10 cellular contexts compared by ENCODE assay signal in genomic region chr3:195540526-195540925, GRCh38. TPM values are rescaled to one million over a fixed set of nuclear protein-coding genes. Genes with fewer than 3 reads are reported as not detected.
DNase-seq lines count a peak whose midpoint lies in the region; ATAC-seq, FAIRE-seq and TF ChIP-seq lines count a peak whose summit lies in the region.
"Had no signal": no experiment of that assay in that cellular context is flagged by ENCODE, and none has a peak within 500 bp of the region (broad histone marks: within the 10 kb centered on the region; RNA-seq: fewer than 3 reads in every experiment).

No MANE protein-coding gene starts in this region.

- peak overlapping the region; percentile 14; the same call in 1 of the 2 replicates for H3K4me3 ChIP-seq in Caco-2 (ENCODE audit: low read depth, low read length)
- H3K4me3 ChIP-seq: body of pancreas had no signal

- H3K27me3 Mint-ChIP-seq in Caco-2 (ENCODE audit: insufficient read depth, unreplicated experiment), result no peaks in the 10 kb centered on the region
- no peaks in the 10 kb centered on the region for H3K27me3 Mint-ChIP-seq in IgD-negative memory B cell
- no peaks in the 10 kb centered on the region for H3K27me3 Mint-ChIP-seq in activated naive CD8-positive, alpha-beta T cell treated with anti-CD3 and anti-CD28 coated beads for 36 hours
- H3K27me3 Mint-ChIP-seq in nephron progenitor cell (ENCODE audit: low read depth, poor library complexity), result peaks cover 17% of the 10 kb centered on the region

- no peaks in the 10 kb centered on the region for H3K27me3 ChIP-seq in Caco-2 (replicated peaks; ENCODE audit: control insufficient read depth, insufficient read depth, low read length)
- H3K27me3 ChIP-seq: body of pancreas had no signal

- H3K4me3 Mint-ChIP-seq in Caco-2 (ENCODE audit: unreplicated experiment) (peak overlapping the region; percentile 67), IgD-negative memory B cell (peak overlapping the region; percentile 88 to 97 (median 90)), nephron progenitor cell (peak overlapping the region; percentile 65)
- peak overlapping the region; percentile 95 for H3K4me3 Mint-ChIP-seq in activated naive CD8-positive, alpha-beta T cell treated with anti-CD3 and anti-CD28 coated beads for 36 hours

- H3K27ac Mint-ChIP-seq in Caco-2 (ENCODE audit: unreplicated experiment), result no peak overlapping the region
- H3K27ac Mint-ChIP-seq in IgD-negative memory B cell, result peak overlapping the region; percentile 30 to 96 (median 81)
- H3K27ac Mint-ChIP-seq in activated naive CD8-positive, alpha-beta T cell treated with anti-CD3 and anti-CD28 coated beads for 36 hours, result peak overlapping the region; percentile 88
- H3K27ac Mint-ChIP-seq in nephron progenitor cell, result no peak overlapping the region

- FAIRE-seq in HTR-8/SVneo (lab: Jason Lieb, UNC), result no peak

- CTCF ChIA-PET in Caco-2 (lab: Charles Lee), result no interaction called here

- DNase-seq in Caco-2, result no peak
- DNase-seq in activated naive CD8-positive, alpha-beta T cell treated with anti-CD3 and anti-CD28 coated beads for 36 hours, result no peak
- no peak for DNase-seq in nephron progenitor cell
- no peak for DNase-seq in stimulated activated naive CD4-positive, alpha-beta T cell treated with Interleukin-2 at 50 U/mL for 16 hours (lab: John Stamatoyannopoulos, UW)
- DNase-seq in NOMO-1 (lab: John Stamatoyannopoulos, UW; ENCODE audit: unreplicated experiment in 2 of 2), result no peak
- no peak for DNase-seq in HTR-8/SVneo (ENCODE audit: insufficient read length, low spot score)
- DNase-seq: body of pancreas, NCI-H187 had no signal

- POLR2A ChIA-PET in Caco-2 (lab: Charles Lee), result no interaction called here

- intact Hi-C loops in Caco-2 (cut with micrococcal nuclease; ENCODE audit: unreplicated experiment), result no loop called here

- no peaks in the 10 kb centered on the region for H3K36me3 ChIP-seq in Caco-2 (ENCODE audit: control insufficient read depth, insufficient read depth, low read length)

- H3K4me1 Mint-ChIP-seq in Caco-2 (ENCODE audit: low read depth, unreplicated experiment), result peaks cover 11% of the 10 kb centered on the region
- peaks cover 47 to 56% (median 50%) of the 10 kb centered on the region in 3 donors for H3K4me1 Mint-ChIP-seq in IgD-negative memory B cell
- peaks cover 63% of the 10 kb centered on the region for H3K4me1 Mint-ChIP-seq in activated naive CD8-positive, alpha-beta T cell treated with anti-CD3 and anti-CD28 coated beads for 36 hours
- H3K4me1 Mint-ChIP-seq in nephron progenitor cell, result peaks cover 49% of the 10 kb centered on the region

- TF ChIP-seq CTCF in Caco-2 (IDR thresholded peaks at IDR 0.05; ENCODE audit: insufficient read depth in 1 of 2, low read depth in 1 of 2, low read length in 1 of 2, severe bottlenecking in 1 of 2, unreplicated experiment in 1 of 2) (no peak), nephron progenitor cell (IDR thresholded peaks at IDR 0.05) (no peak)

- no peak for ATAC-seq in HG02642 (IDR thresholded peaks at IDR 0.05; ENCODE audit: poor library complexity, unreplicated experiment)
- ATAC-seq: body of pancreas had no signal

- peaks cover 41% of the 10 kb centered on the region for H3K4me1 ChIP-seq in Caco-2

- H3K36me3 Mint-ChIP-seq in Caco-2 (ENCODE audit: insufficient read depth, unreplicated experiment), result peaks cover 21% of the 10 kb centered on the region
- H3K36me3 Mint-ChIP-seq in IgD-negative memory B cell, result no peaks in the 10 kb centered on the region
- peaks cover 33% of the 10 kb centered on the region for H3K36me3 Mint-ChIP-seq in activated naive CD8-positive, alpha-beta T cell treated with anti-CD3 and anti-CD28 coated beads for 36 hours
- H3K36me3 Mint-ChIP-seq in nephron progenitor cell (ENCODE audit: low read depth), result peaks cover 5% of the 10 kb centered on the region

- BruUV-seq in Caco-2 (replicated peaks; lab: Mats Ljungman, UMichigan), result no TSS peak

- H3K9me3 ChIP-seq in Caco-2, result no peaks in the 10 kb centered on the region
- H3K9me3 ChIP-seq: body of pancreas had no signal

- no peaks in the 10 kb centered on the region for H3K9me3 Mint-ChIP-seq in Caco-2 (ENCODE audit: unreplicated experiment)
- no peaks in the 10 kb centered on the region for H3K9me3 Mint-ChIP-seq in IgD-negative memory B cell
- H3K9me3 Mint-ChIP-seq in activated naive CD8-positive, alpha-beta T cell treated with anti-CD3 and anti-CD28 coated beads for 36 hours, result peaks cover under 1% of the 10 kb centered on the region
- H3K9me3 Mint-ChIP-seq in nephron progenitor cell, result peaks cover 5% of the 10 kb centered on the region

RNA-seq across cellular contexts. Expression of gene PPP1R2, which starts 2.6 kb away (rescaled TPM):
- total RNA-seq in Caco-2 (2022), result 135 and 150 TPM in 2 replicates
- polyA plus RNA-seq in IgD-negative memory B cell, result 159 TPM
- 10 to 100 TPM; 89.5 to 91.8 TPM for total RNA-seq in activated naive CD8-positive, alpha-beta T cell treated with anti-CD3 and anti-CD28 coated beads for 36 hours

RNA-seq across cellular contexts. Expression of gene APOD, which starts 43.2 kb away (rescaled TPM):
- 62.0 and 101 TPM in 2 replicates for total RNA-seq in Caco-2 (2022)
- polyA plus RNA-seq in IgD-negative memory B cell, result not detected
- total RNA-seq in activated naive CD8-positive, alpha-beta T cell treated with anti-CD3 and anti-CD28 coated beads for 36 hours, result not detected

Comparison
In these comparisons a context has a peak if more than half of its experiments do, and no peak if none do; other contexts are left out.
1. H3K27ac Mint-ChIP-seq: peak in IgD-negative memory B cell (3 of 3) and activated naive CD8-positive, alpha-beta T cell treated with anti-CD3 and anti-CD28 coated beads for 36 hours (single experiment); none in Caco-2 (single experiment) and nephron progenitor cell (single experiment).
2. RNA of gene APOD, which starts 43.2 kb away (total RNA-seq): 62.0 to 101 TPM in Caco-2; not detected in activated naive CD8-positive, alpha-beta T cell treated with anti-CD3 and anti-CD28 coated beads for 36 hours; every median in the first group is over 10 times any median in the second.
3. Peak in every context shown above with its lines, with median percentiles within 50 percentile points of each other: H3K4me3 Mint-ChIP-seq.